ENCODE assay signal across 8 cellular contexts in the genomic region with DNA sequence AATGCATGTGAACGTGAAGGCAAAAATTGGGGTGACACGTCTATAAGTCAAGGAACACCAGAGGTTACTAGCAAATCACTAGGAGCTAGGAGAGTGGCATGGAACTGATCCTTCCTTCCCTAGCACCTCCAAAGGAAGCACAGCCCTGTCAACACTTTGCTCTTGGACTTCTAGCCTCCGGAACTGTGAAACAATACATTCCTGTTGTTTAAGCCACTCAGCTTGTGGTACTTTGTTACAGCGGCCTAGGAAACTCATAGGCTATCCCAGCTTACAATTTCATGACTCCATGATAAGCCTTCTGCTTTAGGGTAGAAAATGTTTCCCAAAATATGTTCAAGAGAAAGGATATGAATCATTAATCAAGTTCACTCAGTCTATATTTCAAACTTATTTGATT.
"Had no signal": no experiment of that assay in that cellular context is flagged by ENCODE, and none has a peak within 500 bp of the region (broad histone marks: within the 10 kb centered on the region; RNA-seq: fewer than 3 reads in every experiment).

No MANE protein-coding gene starts in this region.

- DNase-seq: GM23248, GOT3, H7, HFFc6 had no signal

- H3K27me3 Mint-ChIP-seq: IgD-negative memory B cell had no signal

- H3K9me3 ChIP-seq: HAP-1 had no signal

- H3K27ac Mint-ChIP-seq: HFFc6, IgD-negative memory B cell had no signal

- FAIRE-seq: HepG2 had no signal

- H3K36me3 ChIP-seq: HAP-1 had no signal

- H3K9ac ChIP-seq: GM23248 had no signal

- H3K4me3 Mint-ChIP-seq: HFFc6, IgD-negative memory B cell had no signal

- H3K4me1 ChIP-seq: HAP-1 had no signal

- H3K36me3 Mint-ChIP-seq: IgD-negative memory B cell had no signal

- H3K4me1 Mint-ChIP-seq: IgD-negative memory B cell had no signal

- H3K4me3 ChIP-seq: GM23248, HAP-1 had no signal

- H3K27ac ChIP-seq: GM23248, HL-60 had no signal

- H2AFZ ChIP-seq: GM23248 had no signal
